22 cellular contexts compared by ENCODE assay signal in the genomic region with DNA sequence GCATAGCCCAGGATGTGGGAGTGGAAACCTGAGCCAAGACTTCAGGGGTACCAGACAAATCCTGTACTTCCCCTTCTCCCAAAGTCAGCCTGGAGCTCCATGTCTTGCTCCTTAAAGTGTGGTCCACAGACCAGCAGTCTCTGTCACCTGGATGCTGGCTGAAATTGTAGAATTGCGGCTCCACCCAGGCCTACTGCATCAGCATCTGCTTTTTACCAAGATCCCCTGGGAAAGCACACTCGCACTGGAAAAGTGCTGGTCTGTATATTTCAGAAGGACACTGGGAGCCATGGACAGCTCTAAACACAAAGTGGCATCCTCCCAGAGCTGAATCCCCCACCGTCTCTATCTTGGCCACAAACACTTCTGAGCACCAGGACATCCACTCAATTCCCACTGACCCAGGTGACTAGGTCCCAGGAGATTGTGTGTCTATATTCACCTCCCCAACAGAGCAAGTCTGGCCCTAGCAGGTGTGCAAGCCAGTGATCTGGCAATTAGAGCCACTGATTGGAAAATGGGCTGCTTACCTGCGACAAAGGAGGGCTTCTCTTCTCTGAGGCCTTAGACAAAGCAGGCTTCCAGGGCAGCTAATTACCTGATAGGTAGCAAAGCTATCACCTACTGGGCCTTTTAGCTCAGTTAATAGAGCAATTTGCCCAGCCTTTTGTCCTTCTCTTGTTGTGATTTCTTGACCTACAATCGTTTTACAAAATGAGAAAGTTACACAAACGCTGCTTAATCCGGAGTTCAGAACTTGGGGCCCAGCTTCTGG.
DNase-seq lines count a peak whose midpoint lies in the region; TF ChIP-seq lines count a peak whose summit lies in the region.
"Had no signal": no experiment of that assay in that cellular context is flagged by ENCODE, and none has a peak within 500 bp of the region (broad histone marks: within the 10 kb centered on the region; RNA-seq: fewer than 3 reads in every experiment).

No MANE protein-coding gene starts in this region.

- H3K4me1 ChIP-seq in esophagus muscularis mucosa (no peaks in the 10 kb centered on the region), tibial artery (no peaks in the 10 kb centered on the region)
- H3K4me1 ChIP-seq: BLaER1 treated with 17β-estradiol and CSF1 and Interleukin-3, amounts not matched to agents 10 nM and 100 nM had no signal

- H3K36me3 ChIP-seq in esophagus muscularis mucosa (no peaks in the 10 kb centered on the region), tibial artery (no peaks in the 10 kb centered on the region)
- H3K36me3 ChIP-seq: BLaER1 treated with 17β-estradiol and CSF1 and Interleukin-3, amounts not matched to agents 10 nM and 100 nM had no signal

- no peak for TF ChIP-seq EP300 in esophagus muscularis mucosa (IDR thresholded peaks at IDR 0.05)

- no peak for TF ChIP-seq POLR2A in esophagus muscularis mucosa (IDR thresholded peaks at IDR 0.05; ENCODE audit: low read depth)

- intact Hi-C loops in esophagus muscularis mucosa (cut with DNase I) (no loop called here), posterior vena cava (cut with DNase I) (no loop called here), tibial artery (cut with DNase I; ENCODE audit: low total_unique reads) (no loop called here)

- H3K4me3 ChIP-seq in esophagus muscularis mucosa (no peak overlapping the region), tibial artery (no peak overlapping the region)
- H3K4me3 ChIP-seq: BLaER1 treated with 17β-estradiol and CSF1 and Interleukin-3, amounts not matched to agents 10 nM and 100 nM; PC-9 had no signal

- DNase-seq in NCI-H1417 (lab: John Stamatoyannopoulos, UW) (peak in 2 of 3 experiments; percentile 2 to 55), NCI-H1417 treated with DMSO at 0.1 percent for 48 hours (lab: John Stamatoyannopoulos, UW) (no peak), NCI-H2081 treated with DMSO at 0.1 percent for 48 hours (lab: John Stamatoyannopoulos, UW) (peak; percentile 43), esophagus muscularis mucosa (ENCODE audit: extremely low spot score) (peak; percentile 86), posterior vena cava (ENCODE audit: low spot score) (no peak), tibial artery (no peak), cortex of kidney (lab: John Stamatoyannopoulos, UW) (no peak)
- no peak for DNase-seq in effector CD8-positive, alpha-beta T cell (lab: John Stamatoyannopoulos, UW)
- DNase-seq: ACHN; CD4-positive, alpha-beta memory T cell; GOT3; KG1; NCI-H1092 treated with DMSO at 0.1 percent for 48 hours; NCI-H2107; NCI-H446 treated with DMSO at 0.1 percent for 48 hours; NCI-H526 treated with DMSO at 0.1 percent for 48 hours; PC-9; RPMI8226; SHP77; SW 1271 had no signal

- TF ChIP-seq CTCF in esophagus muscularis mucosa (IDR thresholded peaks at IDR 0.05) = no peak
- no peak for TF ChIP-seq CTCF in tibial artery (IDR thresholded peaks at IDR 0.05)

- 82% methylated on average over 7 of the region's 7 CpGs for WGBS in esophagus muscularis mucosa

- H3K27me3 ChIP-seq in esophagus muscularis mucosa (no peaks in the 10 kb centered on the region), tibial artery (no peaks in the 10 kb centered on the region)
- H3K27me3 ChIP-seq: BLaER1 treated with 17β-estradiol and CSF1 and Interleukin-3, amounts not matched to agents 10 nM and 100 nM had no signal

- H3K9me3 ChIP-seq in esophagus muscularis mucosa (peaks cover 0 to 13% (median 10%) of the 10 kb centered on the region in 4 donors), tibial artery (peaks cover 0 to 19% (median 8%) of the 10 kb centered on the region in 3 donors)

- H3K27ac ChIP-seq in esophagus muscularis mucosa (replicated peaks in 1 of 4) (no peak overlapping the region), tibial artery (no peak overlapping the region)
- H3K27ac ChIP-seq: 22Rv1; BLaER1 treated with 17β-estradiol and CSF1 and Interleukin-3, amounts not matched to agents 10 nM and 100 nM; PC-9 had no signal

Comparison
In these comparisons a context has a peak if more than half of its experiments do, and no peak if none do; other contexts are left out.
1. DNase-seq: peak in NCI-H1417 (2 of 3), NCI-H2081 treated with DMSO at 0.1 percent for 48 hours (single experiment) and esophagus muscularis mucosa (single experiment); none in NCI-H1417 treated with DMSO at 0.1 percent for 48 hours (single experiment), effector CD8-positive, alpha-beta T cell (single experiment), posterior vena cava (single experiment), tibial artery (0 of 2) and cortex of kidney (single experiment).